Comparison of ENCODE assay signal across 20 cellular contexts in genomic region chr10:86188796-86189558, GRCh38.
"Had no signal": no experiment of that assay in that cellular context is flagged by ENCODE, and none has a peak within 500 bp of the region (broad histone marks: within the 10 kb centered on the region; RNA-seq: fewer than 3 reads in every experiment).

No MANE protein-coding gene starts in this region.

- H3K27ac ChIP-seq: epithelial cell of prostate, esophagus muscularis mucosa, gastrocnemius medialis, heart right ventricle, parathyroid adenoma, psoas muscle, sigmoid colon, skin epidermis, tibial artery, upper lobe of left lung, vagina had no signal

- H3K4me3 ChIP-seq: esophagus muscularis mucosa, gastrocnemius medialis, heart right ventricle, psoas muscle, sigmoid colon, skin epidermis, tibial artery, upper lobe of left lung, vagina had no signal

- H3K4me1 ChIP-seq: esophagus muscularis mucosa, gastrocnemius medialis, heart right ventricle, parathyroid adenoma, psoas muscle, sigmoid colon, upper lobe of left lung, vagina had no signal

- H3K36me3 ChIP-seq: esophagus muscularis mucosa, gastrocnemius medialis, heart right ventricle, sigmoid colon, tibial artery, upper lobe of left lung, vagina had no signal

- H3K9me3 ChIP-seq: gastrocnemius medialis, psoas muscle, tibial artery, vagina had no signal

- DNase-seq: effector memory CD8-positive, alpha-beta T cell; gastrocnemius medialis; heart right ventricle; kidney glomerular epithelial cell; mammary epithelial cell; naive B cell; occipital lobe; psoas muscle; retina; sigmoid colon; stimulated activated CD4-positive, alpha-beta T cell treated with anti-CD3 and anti-CD28 coated beads, Interleukin-12 subunit alpha, Interleukin-12 subunit beta, amount 100 ng/mL, for 4 hours; stimulated activated naive CD4-positive, alpha-beta T cell; upper lobe of left lung had no signal

- H3K27me3 ChIP-seq: esophagus muscularis mucosa, sigmoid colon, tibial artery, upper lobe of left lung, vagina had no signal

- ATAC-seq: effector memory CD8-positive, alpha-beta T cell; gastrocnemius medialis; heart right ventricle; left lobe of liver; psoas muscle had no signal
